8 cellular contexts compared by ENCODE assay signal in the genomic region with DNA sequence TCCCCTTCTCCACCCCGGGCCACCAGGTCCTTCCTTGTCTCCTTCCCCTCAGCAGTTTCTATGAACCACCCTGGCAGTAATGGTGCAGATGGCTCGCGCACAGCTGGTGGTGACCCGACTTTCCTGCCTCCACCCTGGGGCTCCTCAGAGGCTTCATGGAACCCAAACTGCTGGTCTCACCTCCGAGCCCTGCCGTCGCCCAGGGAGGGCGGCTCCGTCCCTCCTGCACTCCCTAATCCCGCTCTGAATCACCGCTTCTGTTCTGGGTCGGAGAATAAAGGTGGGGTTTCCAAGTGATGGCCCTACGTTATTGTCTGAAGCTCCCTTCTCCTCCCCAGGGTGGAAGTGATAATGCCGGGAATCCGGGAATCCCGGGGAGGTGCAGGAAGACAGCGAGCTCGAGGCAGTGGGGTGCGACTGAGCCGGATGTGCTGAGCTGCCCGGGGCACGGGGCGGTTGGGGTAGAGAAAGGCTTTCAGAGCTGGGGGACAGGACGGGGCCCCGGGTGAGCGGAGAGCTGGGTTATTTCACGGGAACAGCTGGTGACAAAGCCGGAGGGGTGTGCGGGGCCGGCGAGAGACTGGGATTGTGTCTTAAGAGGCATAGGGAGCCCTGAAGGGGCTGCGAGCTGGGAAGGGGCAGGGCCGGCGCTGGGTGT. TPM values are rescaled to one million over a fixed set of nuclear protein-coding genes. Genes with fewer than 3 reads are reported as not detected.
DNase-seq lines count a peak whose midpoint lies in the region; ATAC-seq and TF ChIP-seq lines count a peak whose summit lies in the region.

No MANE protein-coding gene starts in this region.

- intact Hi-C loops in left ventricle myocardium inferior (cut with micrococcal nuclease), result no loop called here

- TF ChIP-seq CTCF in RWPE1 (conservative IDR thresholded peaks at IDR 0.05; ENCODE audit: low read depth) (no peak), left ventricle myocardium inferior (IDR thresholded peaks at IDR 0.05; ENCODE audit: borderline replicate concordance) (no peak)

- H3K9me3 ChIP-seq in left ventricle myocardium inferior (replicated peaks), result no peaks in the 10 kb centered on the region

- CTCF ChIA-PET in RWPE1 (lab: Yijun Ruan, JAX), result interaction anchor here (0.6 kb wide), 1 partner anchor 28 kb away, joined by 3 read pairs; no protein-coding TSS in a partner anchor

- no peak for ATAC-seq in GM21526 (IDR thresholded peaks at IDR 0.05; ENCODE audit: low FRiP score, unreplicated experiment)

- H3K4me1 ChIP-seq in left ventricle myocardium inferior, result peaks cover 15% of the 10 kb centered on the region
- H3K4me1 ChIP-seq in rectal smooth muscle tissue (ENCODE audit: control insufficient read depth, insufficient read depth, low read length), result no peaks in the 10 kb centered on the region

- POLR2A ChIA-PET in RWPE1 (lab: Yijun Ruan, JAX; ENCODE audit: low non-redundant PET), result interaction anchor here (0.5 kb wide), 1 partner anchor 20 kb away, joined by 4 read pairs; no protein-coding TSS in a partner anchor

- peak overlapping the region; percentile 52 for H3K4me3 ChIP-seq in left ventricle myocardium inferior
- peak overlapping the region; percentile 73 for H3K4me3 ChIP-seq in rectal smooth muscle tissue (ENCODE audit: low read length)

- DNase-seq in ELF-1 (ENCODE audit: low read depth, low spot score), result peak; percentile 57
- DNase-seq in RWPE1 (ENCODE audit: low spot score), result no peak
- no peak for DNase-seq in left ventricle myocardium inferior
- DNase-seq in hepatic stellate cell (ENCODE audit: low spot score), result no peak
- no peak for DNase-seq in pons (ENCODE audit: low spot score)
- DNase-seq in medulla oblongata (ENCODE audit: extremely low spot score), result no peak

- H3K36me3 ChIP-seq in left ventricle myocardium inferior (peaks cover 6% of the 10 kb centered on the region), rectal smooth muscle tissue (ENCODE audit: control insufficient read depth, insufficient read depth, low read length) (no peaks in the 10 kb centered on the region)

- H3K27me3 ChIP-seq in left ventricle myocardium inferior (ENCODE audit: low read depth) (peaks cover 26% of the 10 kb centered on the region), rectal smooth muscle tissue (ENCODE audit: control insufficient read depth, insufficient read depth, low read length) (peaks cover 11% of the 10 kb centered on the region)

- peak overlapping the region; percentile 68 for H3K9ac ChIP-seq in rectal smooth muscle tissue (ENCODE audit: low read length)

- peak overlapping the region; percentile 18 for H3K27ac ChIP-seq in RWPE1
- peak overlapping the region; percentile 18 for H3K27ac ChIP-seq in left ventricle myocardium inferior (replicated peaks)
- no peak overlapping the region for H3K27ac ChIP-seq in rectal smooth muscle tissue (ENCODE audit: low read depth, low read length)

RNA-seq across cellular contexts. Expression of gene FUT2, which starts 0.7 kb away (rescaled TPM):
- not detected for total RNA-seq in left ventricle myocardium inferior

RNA-seq across cellular contexts. Expression of gene MAMSTR, which starts 23.0 kb away (rescaled TPM):
- total RNA-seq in left ventricle myocardium inferior, result 1.8 TPM

RNA-seq across cellular contexts. Expression of gene NTN5, which starts 23.7 kb away (rescaled TPM):
- 0.11 TPM for total RNA-seq in left ventricle myocardium inferior

RNA-seq across cellular contexts. Expression of gene RASIP1, which starts 43.9 kb away (rescaled TPM):
- total RNA-seq in left ventricle myocardium inferior, result 13.9 TPM

RNA-seq across cellular contexts. Expression of gene IZUMO1, which starts 50.2 kb away (rescaled TPM):
- 0.60 TPM for total RNA-seq in left ventricle myocardium inferior
